ENCODE assay signal across 10 cellular contexts in the genomic region with DNA sequence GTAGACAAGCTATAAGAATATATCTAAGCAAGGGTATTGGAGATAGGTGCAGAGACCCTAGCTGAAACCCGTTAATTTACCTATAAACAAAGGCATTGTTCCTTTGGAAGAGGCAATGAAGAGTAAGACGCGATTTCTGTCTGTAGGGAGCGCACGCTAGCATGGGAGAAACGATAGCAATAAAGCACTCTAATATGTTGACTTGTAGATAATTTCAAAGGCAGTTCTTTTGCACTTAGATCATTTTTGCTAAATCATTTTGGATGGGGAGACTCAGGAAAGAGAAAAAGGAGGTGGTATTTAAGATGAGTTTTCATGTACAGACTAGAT. TPM values are rescaled to one million over a fixed set of nuclear protein-coding genes. Genes with fewer than 3 reads are reported as not detected.
DNase-seq lines count a peak whose midpoint lies in the region; ATAC-seq and TF ChIP-seq lines count a peak whose summit lies in the region.
"Had no signal": no experiment of that assay in that cellular context is flagged by ENCODE, and none has a peak within 500 bp of the region (broad histone marks: within the 10 kb centered on the region; RNA-seq: fewer than 3 reads in every experiment).

No MANE protein-coding gene starts in this region.

- H3K9me3 ChIP-seq in BE2C (no peaks in the 10 kb centered on the region), HUES48 (ENCODE audit: control insufficient read depth, insufficient read depth, low read length) (no peaks in the 10 kb centered on the region)

- peaks cover under 1% of the 10 kb centered on the region for H3K36me3 Mint-ChIP-seq in chondrocyte (ENCODE audit: low read depth)
- H3K36me3 Mint-ChIP-seq: activated naive CD4-positive, alpha-beta T cell treated with anti-CD3 and anti-CD28 coated beads, Interleukin-2, amount 50 U/mL, for 24 hours had no signal

- TF ChIP-seq CTCF in BE2C (IDR thresholded peaks at IDR 0.05; ENCODE audit: low read depth, low read length) (peak; percentile 41), chondrocyte (IDR thresholded peaks at IDR 0.05) (peak; percentile 68)

- H3K27me3 Mint-ChIP-seq in chondrocyte (ENCODE audit: low read depth) = no peaks in the 10 kb centered on the region
- H3K27me3 Mint-ChIP-seq: activated naive CD4-positive, alpha-beta T cell treated with anti-CD3 and anti-CD28 coated beads, Interleukin-2, amount 50 U/mL, for 24 hours; stimulated activated naive CD8-positive, alpha-beta T cell treated with anti-CD3 and anti-CD28 coated beads, Interleukin-15, Interleukin-2, amounts not matched to agents 100 ng/mL and 50 ng/mL, for 24 hours had no signal

- H3K9ac ChIP-seq in HUES48 (ENCODE audit: low read depth, low read length) = peak overlapping the region; percentile 90

- no peak overlapping the region for H3K27ac Mint-ChIP-seq in chondrocyte (ENCODE audit: unreplicated experiment)
- H3K27ac Mint-ChIP-seq: activated naive CD4-positive, alpha-beta T cell treated with anti-CD3 and anti-CD28 coated beads, Interleukin-2, amount 50 U/mL, for 24 hours; stimulated activated naive CD8-positive, alpha-beta T cell treated with anti-CD3 and anti-CD28 coated beads, Interleukin-15, Interleukin-2, amounts not matched to agents 100 ng/mL and 50 ng/mL, for 24 hours had no signal

- no peaks in the 10 kb centered on the region for H3K27me3 ChIP-seq in BE2C
- H3K27me3 ChIP-seq in HUES48 (ENCODE audit: control insufficient read depth, insufficient read depth, low read length) = no peaks in the 10 kb centered on the region

- H3K36me3 ChIP-seq in BE2C (peaks cover 8% of the 10 kb centered on the region), HUES48 (ENCODE audit: control insufficient read depth, insufficient read depth, low read length) (peaks cover 31% of the 10 kb centered on the region)

- H3K27ac ChIP-seq in HUES48 (ENCODE audit: low read depth, low read length) = peak overlapping the region; percentile 86

- peak; percentile 42 for DNase-seq in BE2C
- DNase-seq in chondrocyte (ENCODE audit: low spot score) = no peak
- peak; percentile 30 for DNase-seq in myocyte (ENCODE audit: low read depth)
- no peak for DNase-seq in stimulated activated naive CD4-positive, alpha-beta T cell (lab: John Stamatoyannopoulos, UW)

- ATAC-seq in GM21619 (IDR thresholded peaks at IDR 0.05; ENCODE audit: unreplicated experiment) = no peak
- no peak for ATAC-seq in HG02642 (IDR thresholded peaks at IDR 0.05; ENCODE audit: poor library complexity, unreplicated experiment)
- no peak for ATAC-seq in GM18907 (IDR thresholded peaks at IDR 0.05; ENCODE audit: unreplicated experiment)

- H3K4me1 Mint-ChIP-seq in chondrocyte (ENCODE audit: low read depth) = peaks cover 3% of the 10 kb centered on the region
- H3K4me1 Mint-ChIP-seq: activated naive CD4-positive, alpha-beta T cell treated with anti-CD3 and anti-CD28 coated beads, Interleukin-2, amount 50 U/mL, for 24 hours had no signal

- H3K4me3 ChIP-seq in BE2C (ENCODE audit: low read depth, low read length) = peak overlapping the region; percentile 97
- H3K4me3 ChIP-seq in HUES48 (ENCODE audit: low read depth, low read length) = peak overlapping the region; percentile 99

- H3K4me3 Mint-ChIP-seq in chondrocyte (ENCODE audit: unreplicated experiment) = no peak overlapping the region
- H3K4me3 Mint-ChIP-seq: activated naive CD4-positive, alpha-beta T cell treated with anti-CD3 and anti-CD28 coated beads, Interleukin-2, amount 50 U/mL, for 24 hours; stimulated activated naive CD8-positive, alpha-beta T cell treated with anti-CD3 and anti-CD28 coated beads, Interleukin-15, Interleukin-2, amounts not matched to agents 100 ng/mL and 50 ng/mL, for 24 hours had no signal

- no peaks in the 10 kb centered on the region for H3K9me3 Mint-ChIP-seq in chondrocyte (ENCODE audit: low read depth)
- H3K9me3 Mint-ChIP-seq: activated naive CD4-positive, alpha-beta T cell treated with anti-CD3 and anti-CD28 coated beads, Interleukin-2, amount 50 U/mL, for 24 hours; stimulated activated naive CD8-positive, alpha-beta T cell treated with anti-CD3 and anti-CD28 coated beads, Interleukin-15, Interleukin-2, amounts not matched to agents 100 ng/mL and 50 ng/mL, for 24 hours had no signal

- peaks cover 11% of the 10 kb centered on the region for H3K4me1 ChIP-seq in BE2C
- 0 out of 2 replicates have a peak, but pooled peaks cover 7% of the 10 kb centered on the region for H3K4me1 ChIP-seq in HUES48 (ENCODE audit: control insufficient read depth, insufficient read depth, low read length)

RNA-seq across cellular contexts. Expression of a gene that starts 0.6 kb away (rescaled TPM):
- polyA plus RNA-seq in BE2C (2012; ENCODE audit: insufficient read depth, insufficient read length, low read depth) = 10.8 TPM
- total RNA-seq in chondrocyte = 4.9 to 8.4 TPM (median 6.6 TPM) in 3 replicates
- total RNA-seq in myocyte = 9.8 and 11.5 TPM in 2 replicates
- polyA plus RNA-seq in myocyte (2012) = 4.5 TPM

RNA-seq across cellular contexts. Expression of a gene that starts 13.0 kb away (rescaled TPM):
- 23.5 TPM for polyA plus RNA-seq in BE2C (2012; ENCODE audit: insufficient read depth, insufficient read length, low read depth)
- total RNA-seq in chondrocyte = 55.2 to 69.0 TPM (median 65.0 TPM) in 3 replicates
- total RNA-seq in myocyte = 35.1 and 55.9 TPM in 2 replicates
- polyA plus RNA-seq in myocyte (2012) = 16.6 TPM

RNA-seq across cellular contexts. Expression of a gene that starts 57.6 kb away (rescaled TPM):
- polyA plus RNA-seq in BE2C (2012; ENCODE audit: insufficient read depth, insufficient read length, low read depth) = not detected
- 2.9 to 6.1 TPM (median 3.5 TPM) in 3 replicates for total RNA-seq in chondrocyte
- total RNA-seq in myocyte = 0.86 and 2.3 TPM in 2 replicates
- 5.7 TPM for polyA plus RNA-seq in myocyte (2012)

Comparison
In these comparisons a context has a peak if more than half of its experiments do, and no peak if none do; other contexts are left out.
1. DNase-seq: peak in BE2C (single experiment) and myocyte (single experiment); none in chondrocyte (single experiment) and stimulated activated naive CD4-positive, alpha-beta T cell (0 of 6).